In the genomic region with DNA sequence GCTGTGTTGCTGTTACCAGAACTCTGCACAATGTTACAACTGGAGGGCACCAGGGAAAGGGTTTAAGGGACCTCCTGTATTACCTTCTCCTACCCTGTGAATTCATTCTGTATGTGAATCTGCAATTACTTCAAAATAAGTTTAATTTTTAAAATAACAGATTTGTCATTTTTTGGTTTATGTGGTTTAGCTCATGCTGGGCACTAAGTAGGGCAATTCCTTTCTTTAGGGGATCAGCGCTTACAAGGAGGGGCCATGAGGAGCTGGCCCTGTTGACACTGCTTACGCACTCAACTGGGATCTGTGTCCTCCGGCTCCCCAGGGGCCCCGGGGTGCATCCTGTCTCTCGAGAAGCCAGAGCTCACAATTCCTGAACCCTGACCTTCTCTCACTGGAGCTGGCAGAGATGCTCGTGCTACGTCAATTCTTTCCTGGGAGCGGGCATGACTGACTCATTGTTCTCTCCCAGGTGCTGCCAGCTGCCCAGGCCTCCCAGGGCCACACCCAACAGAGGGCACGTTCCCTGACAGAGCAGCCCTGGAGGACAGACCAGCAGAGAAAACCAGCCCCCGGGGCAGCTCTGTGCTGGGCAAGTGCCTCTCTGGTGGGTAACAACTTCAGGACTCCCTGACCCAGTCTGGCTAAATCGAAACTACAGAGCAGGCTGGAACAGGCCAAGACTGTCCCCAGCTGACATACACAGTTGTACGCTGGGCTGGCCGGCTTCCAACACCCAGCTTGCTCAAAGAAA, we compare ENCODE assay signal across 8 cellular contexts. TPM values are rescaled to one million over a fixed set of nuclear protein-coding genes. Genes with fewer than 3 reads are reported as not detected.
DNase-seq lines count a peak whose midpoint lies in the region; ATAC-seq and TF ChIP-seq lines count a peak whose summit lies in the region.

No MANE protein-coding gene starts in this region.

- H3K4me3 Mint-ChIP-seq in natural killer cell treated with Interleukin-12 subunit alpha and Interleukin-12 subunit beta and Interleukin-15 and Interleukin-18, amount 100 ng/mL, for 72 hours, result no peak overlapping the region

- WGBS in esophagus muscularis mucosa, result 54% methylated on average over 10 of the region's 13 CpGs

- H3K9me3 Mint-ChIP-seq in natural killer cell treated with Interleukin-12 subunit alpha and Interleukin-12 subunit beta and Interleukin-15 and Interleukin-18, amount 100 ng/mL, for 72 hours, result no peaks in the 10 kb centered on the region

- intact Hi-C loops in esophagus muscularis mucosa (cut with DNase I), result no loop called here

- peak overlapping the region; percentile 54 to 93 for H3K27ac Mint-ChIP-seq in natural killer cell treated with Interleukin-12 subunit alpha and Interleukin-12 subunit beta and Interleukin-15 and Interleukin-18, amount 100 ng/mL, for 72 hours

- peaks cover 59 to 79% of the 10 kb centered on the region in 2 donors for H3K4me1 Mint-ChIP-seq in natural killer cell treated with Interleukin-12 subunit alpha and Interleukin-12 subunit beta and Interleukin-15 and Interleukin-18, amount 100 ng/mL, for 72 hours (ENCODE audit: low read depth in 2 of 2)

- DNase-seq in AG08396 (ENCODE audit: low spot score) (peak; percentile 83), NCI-H526 (lab: John Stamatoyannopoulos, UW) (peak; percentile 44 to 78), esophagus muscularis mucosa (ENCODE audit: extremely low spot score) (no peak)
- DNase-seq in natural killer cell treated with Interleukin-12 subunit alpha and Interleukin-12 subunit beta and Interleukin-15 and Interleukin-18, amount 100 ng/mL, for 72 hours (ENCODE audit: low spot score), result no peak
- no peak for DNase-seq in stimulated activated CD4-positive, alpha-beta T cell treated with anti-CD3 and anti-CD28 coated beads, Interleukin-1b, Interleukin-23, amount 100 ng/mL, for 48 hours

- peaks cover 0 to 5% (median 4%) of the 10 kb centered on the region in 4 donors for H3K36me3 ChIP-seq in esophagus muscularis mucosa

- no peak for TF ChIP-seq CTCF in esophagus muscularis mucosa (IDR thresholded peaks at IDR 0.05)

- H3K36me3 Mint-ChIP-seq in natural killer cell treated with Interleukin-12 subunit alpha and Interleukin-12 subunit beta and Interleukin-15 and Interleukin-18, amount 100 ng/mL, for 72 hours, result no peaks in the 10 kb centered on the region

- no peaks in the 10 kb centered on the region for H3K9me3 ChIP-seq in esophagus muscularis mucosa

- peak overlapping the region; percentile 75 to 84 (median 80) for H3K27ac ChIP-seq in esophagus muscularis mucosa (replicated peaks in 1 of 4)

- no peaks in the 10 kb centered on the region for H3K27me3 Mint-ChIP-seq in natural killer cell treated with Interleukin-12 subunit alpha and Interleukin-12 subunit beta and Interleukin-15 and Interleukin-18, amount 100 ng/mL, for 72 hours

- H3K4me3 ChIP-seq in esophagus muscularis mucosa, result peak overlapping the region; percentile 0 to 31 (median 25)

- ATAC-seq in natural killer cell treated with Interleukin-12 subunit alpha and Interleukin-12 subunit beta and Interleukin-15 and Interleukin-18, amount 100 ng/mL, for 72 hours, result peak; percentile 43 to 69
- ATAC-seq in GM21825 (IDR thresholded peaks at IDR 0.05; ENCODE audit: unreplicated experiment), result no peak
- no peak for ATAC-seq in HG02623 (IDR thresholded peaks at IDR 0.05; ENCODE audit: unreplicated experiment)
- no peak for ATAC-seq in HG03565 (IDR thresholded peaks at IDR 0.05; ENCODE audit: unreplicated experiment)

- TF ChIP-seq EP300 in esophagus muscularis mucosa (IDR thresholded peaks at IDR 0.05), result no peak

- peak; percentile 37 for TF ChIP-seq POLR2A in esophagus muscularis mucosa (IDR thresholded peaks at IDR 0.05; ENCODE audit: low read depth)

- peaks cover 76 to 90% (median 83%) of the 10 kb centered on the region in 4 donors for H3K4me1 ChIP-seq in esophagus muscularis mucosa

- no peaks in the 10 kb centered on the region for H3K27me3 ChIP-seq in esophagus muscularis mucosa

RNA-seq across cellular contexts. Expression of gene CTBP2, which starts 36.8 kb away (rescaled TPM):
- 100 to 1,000 TPM in 1 of 4 donors, 10 to 100 TPM in 3; 69.7 to 125 (median 84.7) TPM for total RNA-seq in esophagus muscularis mucosa
- total RNA-seq in natural killer cell treated with Interleukin-12 subunit alpha and Interleukin-12 subunit beta and Interleukin-15 and Interleukin-18, amount 100 ng/mL, for 72 hours, result 10 to 100 TPM; 61.3 to 76.4 TPM

Comparison
In these comparisons a context has a peak if more than half of its experiments do, and no peak if none do; other contexts are left out.
1. DNase-seq: peak in AG08396 (single experiment) and NCI-H526 (2 of 2); none in esophagus muscularis mucosa (single experiment), natural killer cell treated with Interleukin-12 subunit alpha and Interleukin-12 subunit beta and Interleukin-15 and Interleukin-18, amount 100 ng/mL, for 72 hours (single experiment) and stimulated activated CD4-positive, alpha-beta T cell treated with anti-CD3 and anti-CD28 coated beads, Interleukin-1b, Interleukin-23, amount 100 ng/mL, for 48 hours (single experiment).
2. ATAC-seq: peak in natural killer cell treated with Interleukin-12 subunit alpha and Interleukin-12 subunit beta and Interleukin-15 and Interleukin-18, amount 100 ng/mL, for 72 hours (2 of 2); none in GM21825 (single experiment), HG02623 (single experiment) and HG03565 (single experiment).